1 cellular context compared by ENCODE assay signal in the genomic region with DNA sequence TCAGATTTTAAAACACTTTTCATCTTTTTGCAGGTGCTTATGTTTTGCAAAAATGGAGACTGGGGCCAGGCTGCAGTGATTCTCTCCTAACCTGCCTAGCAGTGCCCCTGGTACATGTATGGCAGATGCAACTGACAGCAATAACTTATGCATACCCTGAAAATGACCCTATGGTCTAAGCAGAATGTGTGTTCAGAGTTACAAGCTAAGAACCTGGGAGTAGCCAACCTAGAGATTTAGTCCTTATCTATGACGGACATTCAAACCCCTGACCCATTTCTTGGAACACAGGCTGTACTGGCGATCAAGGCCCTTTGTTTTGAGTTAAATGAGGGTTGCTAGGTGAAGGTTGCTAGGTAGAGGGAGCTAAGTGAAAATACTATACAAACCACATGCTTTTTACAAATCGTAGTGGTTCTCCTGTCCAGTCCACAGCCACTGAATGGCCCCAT.
A peak's percentile ranks its signal among the peaks of the same experiment; 100 is the strongest.
TF ChIP-seq lines count a peak whose summit lies in the region.

No MANE protein-coding gene starts in this region.

TF ChIP-seq in K562, 482 proteins besides CTCF, POLR2A, EP300 and RAD21 (continued from another document and continues in another):
- TF ChIP-seq ZBTB11 (CRISPR knock-in tag; IDR thresholded peaks at IDR 0.05) = peak in 1 of 3 experiments; percentile 41; a peak in 1 of 6 replicates
- peak; percentile 74 for TF ChIP-seq TCF3 (CRISPR knock-in tag; IDR thresholded peaks at IDR 0.05)
- TF ChIP-seq, protein P1, sequence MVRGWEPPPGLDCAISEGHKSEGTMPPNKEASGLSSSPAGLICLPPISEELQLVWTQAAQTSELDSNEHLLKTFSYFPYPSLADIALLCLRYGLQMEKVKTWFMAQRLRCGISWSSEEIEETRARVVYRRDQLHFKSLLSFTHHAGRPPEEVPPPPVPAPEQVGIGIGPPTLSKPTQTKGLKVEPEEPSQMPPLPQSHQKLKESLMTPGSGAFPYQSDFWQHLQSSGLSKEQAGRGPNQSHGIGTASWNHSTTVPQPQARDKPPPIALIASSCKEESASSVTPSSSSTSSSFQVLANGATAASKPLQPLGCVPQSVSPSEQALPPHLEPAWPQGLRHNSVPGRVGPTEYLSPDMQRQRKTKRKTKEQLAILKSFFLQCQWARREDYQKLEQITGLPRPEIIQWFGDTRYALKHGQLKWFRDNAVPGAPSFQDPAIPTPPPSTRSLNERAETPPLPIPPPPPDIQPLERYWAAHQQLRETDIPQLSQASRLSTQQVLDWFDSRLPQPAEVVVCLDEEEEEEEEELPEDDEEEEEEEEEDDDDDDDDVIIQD (CRISPR knock-in tag; IDR thresholded peaks at IDR 0.05) = no peak
- TF ChIP-seq POLR2AphosphoS5 (IDR thresholded peaks at IDR 0.05; ENCODE audit: control insufficient read depth, insufficient read depth, low read depth, low read length) = peak; percentile 50
- TF ChIP-seq MYNN (IDR thresholded peaks at IDR 0.05) = peak; percentile 99
- peak; percentile 79; the same call in 1 of the 2 replicates for TF ChIP-seq MYNN (CRISPR knock-in tag; IDR thresholded peaks at IDR 0.05)
- TF ChIP-seq L3MBTL2 (IDR thresholded peaks at IDR 0.05) = peak; percentile 22; the same call in 1 of the 2 replicates
- TF ChIP-seq FOSL1 (tag; conservative IDR thresholded peaks at IDR 0.05) = peak; percentile 78
- TF ChIP-seq, protein P2, sequence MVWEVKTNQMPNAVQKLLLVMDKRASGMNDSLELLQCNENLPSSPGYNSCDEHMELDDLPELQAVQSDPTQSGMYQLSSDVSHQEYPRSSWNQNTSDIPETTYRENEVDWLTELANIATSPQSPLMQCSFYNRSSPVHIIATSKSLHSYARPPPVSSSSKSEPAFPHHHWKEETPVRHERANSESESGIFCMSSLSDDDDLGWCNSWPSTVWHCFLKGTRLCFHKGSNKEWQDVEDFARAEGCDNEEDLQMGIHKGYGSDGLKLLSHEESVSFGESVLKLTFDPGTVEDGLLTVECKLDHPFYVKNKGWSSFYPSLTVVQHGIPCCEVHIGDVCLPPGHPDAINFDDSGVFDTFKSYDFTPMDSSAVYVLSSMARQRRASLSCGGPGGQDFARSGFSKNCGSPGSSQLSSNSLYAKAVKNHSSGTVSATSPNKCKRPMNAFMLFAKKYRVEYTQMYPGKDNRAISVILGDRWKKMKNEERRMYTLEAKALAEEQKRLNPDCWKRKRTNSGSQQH (CRISPR knock-in tag; IDR thresholded peaks at IDR 0.05) = no peak
- no peak for TF ChIP-seq ZNF407 (IDR thresholded peaks at IDR 0.05; ENCODE audit: low read depth)
- TF ChIP-seq SNIP1 (IDR thresholded peaks at IDR 0.05; ENCODE audit: low read depth) = no peak
- TF ChIP-seq ARNT (IDR thresholded peaks at IDR 0.05) = peak in 1 of 2 experiments; percentile 49; a peak in 1 of 4 replicates
- TF ChIP-seq STAT5A (IDR thresholded peaks at IDR 0.05; ENCODE audit: borderline replicate concordance, low read length) = peak; percentile 99
- TF ChIP-seq, protein P3, sequence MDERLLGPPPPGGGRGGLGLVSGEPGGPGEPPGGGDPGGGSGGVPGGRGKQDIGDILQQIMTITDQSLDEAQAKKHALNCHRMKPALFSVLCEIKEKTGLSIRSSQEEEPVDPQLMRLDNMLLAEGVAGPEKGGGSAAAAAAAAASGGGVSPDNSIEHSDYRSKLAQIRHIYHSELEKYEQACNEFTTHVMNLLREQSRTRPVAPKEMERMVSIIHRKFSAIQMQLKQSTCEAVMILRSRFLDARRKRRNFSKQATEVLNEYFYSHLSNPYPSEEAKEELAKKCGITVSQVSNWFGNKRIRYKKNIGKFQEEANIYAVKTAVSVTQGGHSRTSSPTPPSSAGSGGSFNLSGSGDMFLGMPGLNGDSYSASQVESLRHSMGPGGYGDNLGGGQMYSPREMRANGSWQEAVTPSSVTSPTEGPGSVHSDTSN (CRISPR knock-in tag; IDR thresholded peaks at IDR 0.05; ENCODE audit: low read depth) = no peak
- TF ChIP-seq, protein P3 (tag; conservative IDR thresholded peaks at IDR 0.05; ENCODE audit: low read depth) = peak; percentile 75
- TF ChIP-seq DMBX1 (CRISPR knock-in tag; IDR thresholded peaks at IDR 0.05; ENCODE audit: borderline replicate concordance) = peak; percentile 35; the same call in 1 of the 2 replicates
- TF ChIP-seq TOE1 (IDR thresholded peaks at IDR 0.05; ENCODE audit: borderline replicate concordance) = no peak; the same call in 1 of the 2 replicates
- no peak for TF ChIP-seq TOE1 (CRISPR knock-in tag; IDR thresholded peaks at IDR 0.05; ENCODE audit: borderline replicate concordance, low read depth)
- TF ChIP-seq ZNF263 (CRISPR knock-in tag; IDR thresholded peaks at IDR 0.05; ENCODE audit: borderline replicate concordance) = no peak
- TF ChIP-seq CTBP1 (IDR thresholded peaks at IDR 0.05; ENCODE audit: borderline replicate concordance) = peak; percentile 66; the same call in 1 of the 2 replicates
- peak; percentile 77 for TF ChIP-seq CBFA2T2 (conservative IDR thresholded peaks at IDR 0.05)
- TF ChIP-seq NFXL1 (CRISPR knock-in tag; IDR thresholded peaks at IDR 0.05) = 0 out of 2 replicates have a peak, but pooled peaks have one; percentile 51
- 0 out of 2 replicates have a peak, but pooled peaks have one; percentile 8 for TF ChIP-seq ZNF449 (CRISPR knock-in tag; IDR thresholded peaks at IDR 0.05)
- no peak for TF ChIP-seq EGR1 (conservative IDR thresholded peaks at IDR 0.05)
- peak; percentile 98 for TF ChIP-seq MXI1 (IDR thresholded peaks at IDR 0.05; ENCODE audit: low read depth, low read length)
- peak in 1 of 2 experiments; percentile 91; a peak in 3 of 4 replicates for TF ChIP-seq TBL1XR1 (IDR thresholded peaks at IDR 0.05; ENCODE audit: low read length in 2 of 2)
- no peak for TF ChIP-seq HMG20A (CRISPR knock-in tag; conservative IDR thresholded peaks at IDR 0.05)
- TF ChIP-seq TEAD4 (IDR thresholded peaks at IDR 0.05; ENCODE audit: low read length) = peak; percentile 93
- no peak for TF ChIP-seq TEAD4 (CRISPR knock-in tag; IDR thresholded peaks at IDR 0.05; ENCODE audit: borderline replicate concordance)
- peak in 1 of 2 experiments; percentile 76; a peak in 2 of 4 replicates for TF ChIP-seq HDAC1 (IDR thresholded peaks at IDR 0.05)
- peak; percentile 53; the same call in 1 of the 2 replicates for TF ChIP-seq BMI1 (IDR thresholded peaks at IDR 0.05; ENCODE audit: low read length)
- 0 out of 2 replicates have a peak, but pooled peaks have one; percentile 32 for TF ChIP-seq MYC (IDR thresholded peaks at IDR 0.05; ENCODE audit: low read depth, low read length)
- TF ChIP-seq MYC (CRISPR knock-in tag; IDR thresholded peaks at IDR 0.05; ENCODE audit: borderline replicate concordance, low read depth) = no peak
- 0 out of 2 replicates have a peak, but pooled peaks have one; percentile 59 for TF ChIP-seq ZNF175 (CRISPR knock-in tag; IDR thresholded peaks at IDR 0.05; ENCODE audit: low read depth)
- peak; percentile 83 for TF ChIP-seq NEUROD1 (IDR thresholded peaks at IDR 0.05; ENCODE audit: borderline replicate concordance, low read depth, low read length, partially characterized antibody)
- TF ChIP-seq CCNT2 (IDR thresholded peaks at IDR 0.05; ENCODE audit: borderline replicate concordance, extremely low read depth, insufficient read length, low read depth, low read length) = peak; percentile 90
- TF ChIP-seq ZNF57 (CRISPR knock-in tag; IDR thresholded peaks at IDR 0.05) = no peak
- no peak for TF ChIP-seq ADNP (tag; IDR thresholded peaks at IDR 0.05)
- TF ChIP-seq OTX1 (CRISPR knock-in tag; IDR thresholded peaks at IDR 0.05) = no peak
- peak; percentile 31; the same call in 1 of the 2 replicates for TF ChIP-seq GABPA (tag; conservative IDR thresholded peaks at IDR 0.05; ENCODE audit: low read depth)
- no peak for TF ChIP-seq ZFP1 (CRISPR knock-in tag; IDR thresholded peaks at IDR 0.05)
- no peak for TF ChIP-seq ZNF146 (CRISPR knock-in tag; IDR thresholded peaks at IDR 0.05; ENCODE audit: unreplicated experiment)
- TF ChIP-seq DPF2 (IDR thresholded peaks at IDR 0.05) = peak; percentile 84
- no peak for TF ChIP-seq CBX1 (IDR thresholded peaks at IDR 0.05; ENCODE audit: low read depth)
